1 cellular context compared by ENCODE assay signal in the genomic region with DNA sequence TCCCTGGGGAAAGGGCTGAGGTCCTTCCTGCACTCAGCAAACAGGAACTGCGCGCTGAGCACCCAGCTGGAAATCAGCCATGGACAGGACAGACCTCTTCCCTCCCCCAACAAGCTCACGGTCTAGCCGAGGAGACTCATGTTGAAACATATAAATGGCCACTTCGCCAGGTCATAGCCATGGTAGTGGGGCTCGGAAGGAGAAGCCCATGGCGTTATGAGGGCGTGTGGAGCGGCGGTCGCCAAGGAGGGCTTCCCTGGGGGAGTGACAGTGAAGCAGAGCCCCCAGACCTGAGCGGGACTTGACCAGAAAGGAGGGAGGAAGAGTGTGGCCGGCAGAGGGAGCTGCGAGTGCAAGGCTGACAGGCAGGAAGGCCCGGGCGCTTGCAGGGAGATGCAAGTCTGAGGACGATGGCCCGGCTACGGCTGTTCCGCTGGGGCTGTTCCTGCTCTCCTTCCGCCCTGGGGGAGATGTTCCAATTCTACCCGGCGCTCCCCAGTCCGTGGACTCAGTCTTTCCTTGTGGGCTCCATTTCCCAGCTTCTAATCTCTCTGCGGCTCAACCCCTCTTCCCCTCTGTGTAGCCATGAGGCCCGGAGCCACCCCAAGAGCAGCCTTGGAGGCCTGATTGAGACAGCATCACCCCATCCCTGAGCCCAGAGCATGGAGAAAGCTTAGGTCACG.
TF ChIP-seq lines count a peak whose summit lies in the region.

No MANE protein-coding gene starts in this region.

TF ChIP-seq in HepG2, 621 proteins besides CTCF, POLR2A, EP300 and RAD21 (continued from another document and continues in another):
- TF ChIP-seq KAT7 (CRISPR knock-in tag; IDR thresholded peaks at IDR 0.05; ENCODE audit: borderline replicate concordance) (no peak), ZSCAN21 (CRISPR knock-in tag; IDR thresholded peaks at IDR 0.05; ENCODE audit: borderline replicate concordance) (0 out of 2 replicates have a peak, but pooled peaks have one; percentile 58), SIX4 (CRISPR knock-in tag; IDR thresholded peaks at IDR 0.05) (no peak), ZC3H4 (CRISPR knock-in tag; IDR thresholded peaks at IDR 0.05; ENCODE audit: borderline replicate concordance) (no peak), HMG20A (CRISPR knock-in tag; IDR thresholded peaks at IDR 0.05; ENCODE audit: borderline replicate concordance) (no peak), ZNF451 (CRISPR knock-in tag; IDR thresholded peaks at IDR 0.05) (0 out of 2 replicates have a peak, but pooled peaks have one; percentile 33), ZNF230 (CRISPR knock-in tag; IDR thresholded peaks at IDR 0.05) (0 out of 2 replicates have a peak, but pooled peaks have one; percentile 27), GATA4 (IDR thresholded peaks at IDR 0.05; ENCODE audit: borderline replicate concordance, low read depth) (no peak), ZBTB42 (CRISPR knock-in tag; IDR thresholded peaks at IDR 0.05) (no peak), ZNF577 (CRISPR knock-in tag; IDR thresholded peaks at IDR 0.05; ENCODE audit: borderline replicate concordance, low read depth) (no peak), GPN1 (CRISPR knock-in tag; IDR thresholded peaks at IDR 0.05; ENCODE audit: borderline replicate concordance) (no peak), SRF (IDR thresholded peaks at IDR 0.05; ENCODE audit: low read depth, low read length) (no peak), RCOR2 (CRISPR knock-in tag; IDR thresholded peaks at IDR 0.05) (no peak), KDM2A (CRISPR knock-in tag; IDR thresholded peaks at IDR 0.05; ENCODE audit: borderline replicate concordance, low read depth) (peak; percentile 77), ZNF549 (CRISPR knock-in tag; IDR thresholded peaks at IDR 0.05) (no peak), ZNF256 (CRISPR knock-in tag; conservative IDR thresholded peaks at IDR 0.05) (0 out of 2 replicates have a peak, but pooled peaks have one; percentile 37), FOXP1 (IDR thresholded peaks at IDR 0.05) (no peak), FOXP1 (CRISPR knock-in tag; IDR thresholded peaks at IDR 0.05) (no peak), NFYB (CRISPR knock-in tag; IDR thresholded peaks at IDR 0.05) (no peak), ZMAT3 (CRISPR knock-in tag; conservative IDR thresholded peaks at IDR 0.05) (no peak), TOE1 (CRISPR knock-in tag; IDR thresholded peaks at IDR 0.05) (no peak), KDM3A (CRISPR knock-in tag; IDR thresholded peaks at IDR 0.05; ENCODE audit: low read depth) (0 out of 2 replicates have a peak, but pooled peaks have one; percentile 72), ARID2 (CRISPR knock-in tag; IDR thresholded peaks at IDR 0.05; ENCODE audit: borderline replicate concordance) (no peak), MEF2D (CRISPR knock-in tag; IDR thresholded peaks at IDR 0.05) (no peak), ZNF788 (CRISPR knock-in tag; IDR thresholded peaks at IDR 0.05; ENCODE audit: borderline replicate concordance) (peak; percentile 56; the same call in 1 of the 2 replicates), GTF3A (CRISPR knock-in tag; conservative IDR thresholded peaks at IDR 0.05) (no peak), ZNF224 (CRISPR knock-in tag; IDR thresholded peaks at IDR 0.05) (no peak), JUN (CRISPR knock-in tag; IDR thresholded peaks at IDR 0.05) (no peak)
- TF ChIP-seq, protein P1, sequence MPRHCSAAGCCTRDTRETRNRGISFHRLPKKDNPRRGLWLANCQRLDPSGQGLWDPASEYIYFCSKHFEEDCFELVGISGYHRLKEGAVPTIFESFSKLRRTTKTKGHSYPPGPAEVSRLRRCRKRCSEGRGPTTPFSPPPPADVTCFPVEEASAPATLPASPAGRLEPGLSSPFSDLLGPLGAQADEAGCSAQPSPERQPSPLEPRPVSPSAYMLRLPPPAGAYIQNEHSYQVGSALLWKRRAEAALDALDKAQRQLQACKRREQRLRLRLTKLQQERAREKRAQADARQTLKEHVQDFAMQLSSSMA (CRISPR knock-in tag; IDR thresholded peaks at IDR 0.05), result no peak
- TF ChIP-seq, protein P2, sequence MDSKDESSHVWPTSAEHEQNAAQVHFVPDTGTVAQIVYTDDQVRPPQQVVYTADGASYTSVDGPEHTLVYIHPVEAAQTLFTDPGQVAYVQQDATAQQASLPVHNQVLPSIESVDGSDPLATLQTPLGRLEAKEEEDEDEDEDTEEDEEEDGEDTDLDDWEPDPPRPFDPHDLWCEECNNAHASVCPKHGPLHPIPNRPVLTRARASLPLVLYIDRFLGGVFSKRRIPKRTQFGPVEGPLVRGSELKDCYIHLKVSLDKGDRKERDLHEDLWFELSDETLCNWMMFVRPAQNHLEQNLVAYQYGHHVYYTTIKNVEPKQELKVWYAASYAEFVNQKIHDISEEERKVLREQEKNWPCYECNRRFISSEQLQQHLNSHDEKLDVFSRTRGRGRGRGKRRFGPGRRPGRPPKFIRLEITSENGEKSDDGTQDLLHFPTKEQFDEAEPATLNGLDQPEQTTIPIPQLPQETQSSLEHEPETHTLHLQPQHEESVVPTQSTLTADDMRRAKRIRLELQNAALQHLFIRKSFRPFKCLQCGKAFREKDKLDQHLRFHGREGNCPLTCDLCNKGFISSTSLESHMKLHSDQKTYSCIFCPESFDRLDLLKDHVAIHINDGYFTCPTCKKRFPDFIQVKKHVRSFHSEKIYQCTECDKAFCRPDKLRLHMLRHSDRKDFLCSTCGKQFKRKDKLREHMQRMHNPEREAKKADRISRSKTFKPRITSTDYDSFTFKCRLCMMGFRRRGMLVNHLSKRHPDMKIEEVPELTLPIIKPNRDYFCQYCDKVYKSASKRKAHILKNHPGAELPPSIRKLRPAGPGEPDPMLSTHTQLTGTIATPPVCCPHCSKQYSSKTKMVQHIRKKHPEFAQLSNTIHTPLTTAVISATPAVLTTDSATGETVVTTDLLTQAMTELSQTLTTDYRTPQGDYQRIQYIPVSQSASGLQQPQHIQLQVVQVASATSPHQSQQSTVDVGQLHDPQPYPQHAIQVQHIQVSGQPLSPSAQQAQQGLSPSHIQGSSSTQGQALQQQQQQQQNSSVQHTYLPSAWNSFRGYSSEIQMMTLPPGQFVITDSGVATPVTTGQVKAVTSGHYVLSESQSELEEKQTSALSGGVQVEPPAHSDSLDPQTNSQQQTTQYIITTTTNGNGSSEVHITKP (CRISPR knock-in tag; IDR thresholded peaks at IDR 0.05; ENCODE audit: low read depth), result no peak
- TF ChIP-seq, protein P3, sequence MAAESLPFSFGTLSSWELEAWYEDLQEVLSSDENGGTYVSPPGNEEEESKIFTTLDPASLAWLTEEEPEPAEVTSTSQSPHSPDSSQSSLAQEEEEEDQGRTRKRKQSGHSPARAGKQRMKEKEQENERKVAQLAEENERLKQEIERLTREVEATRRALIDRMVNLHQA (CRISPR knock-in tag; IDR thresholded peaks at IDR 0.05), result no peak
- TF ChIP-seq, protein P4, sequence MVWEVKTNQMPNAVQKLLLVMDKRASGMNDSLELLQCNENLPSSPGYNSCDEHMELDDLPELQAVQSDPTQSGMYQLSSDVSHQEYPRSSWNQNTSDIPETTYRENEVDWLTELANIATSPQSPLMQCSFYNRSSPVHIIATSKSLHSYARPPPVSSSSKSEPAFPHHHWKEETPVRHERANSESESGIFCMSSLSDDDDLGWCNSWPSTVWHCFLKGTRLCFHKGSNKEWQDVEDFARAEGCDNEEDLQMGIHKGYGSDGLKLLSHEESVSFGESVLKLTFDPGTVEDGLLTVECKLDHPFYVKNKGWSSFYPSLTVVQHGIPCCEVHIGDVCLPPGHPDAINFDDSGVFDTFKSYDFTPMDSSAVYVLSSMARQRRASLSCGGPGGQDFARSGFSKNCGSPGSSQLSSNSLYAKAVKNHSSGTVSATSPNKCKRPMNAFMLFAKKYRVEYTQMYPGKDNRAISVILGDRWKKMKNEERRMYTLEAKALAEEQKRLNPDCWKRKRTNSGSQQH (CRISPR knock-in tag; IDR thresholded peaks at IDR 0.05; ENCODE audit: low read depth), result no peak
- TF ChIP-seq, protein P5, sequence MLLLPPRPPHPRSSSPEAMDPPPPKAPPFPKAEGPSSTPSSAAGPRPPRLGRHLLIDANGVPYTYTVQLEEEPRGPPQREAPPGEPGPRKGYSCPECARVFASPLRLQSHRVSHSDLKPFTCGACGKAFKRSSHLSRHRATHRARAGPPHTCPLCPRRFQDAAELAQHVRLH (CRISPR knock-in tag; IDR thresholded peaks at IDR 0.05; ENCODE audit: borderline replicate concordance, low read depth), result peak; percentile 69; the same call in 1 of the 2 replicates
- TF ChIP-seq, protein P6, sequence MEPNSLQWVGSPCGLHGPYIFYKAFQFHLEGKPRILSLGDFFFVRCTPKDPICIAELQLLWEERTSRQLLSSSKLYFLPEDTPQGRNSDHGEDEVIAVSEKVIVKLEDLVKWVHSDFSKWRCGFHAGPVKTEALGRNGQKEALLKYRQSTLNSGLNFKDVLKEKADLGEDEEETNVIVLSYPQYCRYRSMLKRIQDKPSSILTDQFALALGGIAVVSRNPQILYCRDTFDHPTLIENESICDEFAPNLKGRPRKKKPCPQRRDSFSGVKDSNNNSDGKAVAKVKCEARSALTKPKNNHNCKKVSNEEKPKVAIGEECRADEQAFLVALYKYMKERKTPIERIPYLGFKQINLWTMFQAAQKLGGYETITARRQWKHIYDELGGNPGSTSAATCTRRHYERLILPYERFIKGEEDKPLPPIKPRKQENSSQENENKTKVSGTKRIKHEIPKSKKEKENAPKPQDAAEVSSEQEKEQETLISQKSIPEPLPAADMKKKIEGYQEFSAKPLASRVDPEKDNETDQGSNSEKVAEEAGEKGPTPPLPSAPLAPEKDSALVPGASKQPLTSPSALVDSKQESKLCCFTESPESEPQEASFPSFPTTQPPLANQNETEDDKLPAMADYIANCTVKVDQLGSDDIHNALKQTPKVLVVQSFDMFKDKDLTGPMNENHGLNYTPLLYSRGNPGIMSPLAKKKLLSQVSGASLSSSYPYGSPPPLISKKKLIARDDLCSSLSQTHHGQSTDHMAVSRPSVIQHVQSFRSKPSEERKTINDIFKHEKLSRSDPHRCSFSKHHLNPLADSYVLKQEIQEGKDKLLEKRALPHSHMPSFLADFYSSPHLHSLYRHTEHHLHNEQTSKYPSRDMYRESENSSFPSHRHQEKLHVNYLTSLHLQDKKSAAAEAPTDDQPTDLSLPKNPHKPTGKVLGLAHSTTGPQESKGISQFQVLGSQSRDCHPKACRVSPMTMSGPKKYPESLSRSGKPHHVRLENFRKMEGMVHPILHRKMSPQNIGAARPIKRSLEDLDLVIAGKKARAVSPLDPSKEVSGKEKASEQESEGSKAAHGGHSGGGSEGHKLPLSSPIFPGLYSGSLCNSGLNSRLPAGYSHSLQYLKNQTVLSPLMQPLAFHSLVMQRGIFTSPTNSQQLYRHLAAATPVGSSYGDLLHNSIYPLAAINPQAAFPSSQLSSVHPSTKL (CRISPR knock-in tag; IDR thresholded peaks at IDR 0.05), result no peak
- TF ChIP-seq, protein P7, sequence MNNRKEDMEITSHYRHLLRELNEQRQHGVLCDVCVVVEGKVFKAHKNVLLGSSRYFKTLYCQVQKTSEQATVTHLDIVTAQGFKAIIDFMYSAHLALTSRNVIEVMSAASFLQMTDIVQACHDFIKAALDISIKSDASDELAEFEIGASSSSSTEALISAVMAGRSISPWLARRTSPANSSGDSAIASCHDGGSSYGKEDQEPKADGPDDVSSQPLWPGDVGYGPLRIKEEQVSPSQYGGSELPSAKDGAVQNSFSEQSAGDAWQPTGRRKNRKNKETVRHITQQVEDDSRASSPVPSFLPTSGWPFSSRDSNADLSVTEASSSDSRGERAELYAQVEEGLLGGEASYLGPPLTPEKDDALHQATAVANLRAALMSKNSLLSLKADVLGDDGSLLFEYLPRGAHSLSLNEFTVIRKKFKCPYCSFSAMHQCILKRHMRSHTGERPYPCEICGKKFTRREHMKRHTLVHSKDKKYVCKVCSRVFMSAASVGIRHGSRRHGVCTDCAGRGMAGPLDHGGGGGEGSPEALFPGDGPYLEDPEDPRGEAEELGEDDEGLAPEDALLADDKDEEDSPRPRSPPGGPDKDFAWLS (CRISPR knock-in tag; IDR thresholded peaks at IDR 0.05; ENCODE audit: borderline replicate concordance), result no peak
- TF ChIP-seq, protein P8, sequence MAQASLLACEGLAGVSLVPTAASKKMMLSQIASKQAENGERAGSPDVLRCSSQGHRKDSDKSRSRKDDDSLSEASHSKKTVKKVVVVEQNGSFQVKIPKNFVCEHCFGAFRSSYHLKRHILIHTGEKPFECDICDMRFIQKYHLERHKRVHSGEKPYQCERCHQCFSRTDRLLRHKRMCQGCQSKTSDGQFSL (CRISPR knock-in tag; IDR thresholded peaks at IDR 0.05), result no peak
- TF ChIP-seq, protein P9, sequence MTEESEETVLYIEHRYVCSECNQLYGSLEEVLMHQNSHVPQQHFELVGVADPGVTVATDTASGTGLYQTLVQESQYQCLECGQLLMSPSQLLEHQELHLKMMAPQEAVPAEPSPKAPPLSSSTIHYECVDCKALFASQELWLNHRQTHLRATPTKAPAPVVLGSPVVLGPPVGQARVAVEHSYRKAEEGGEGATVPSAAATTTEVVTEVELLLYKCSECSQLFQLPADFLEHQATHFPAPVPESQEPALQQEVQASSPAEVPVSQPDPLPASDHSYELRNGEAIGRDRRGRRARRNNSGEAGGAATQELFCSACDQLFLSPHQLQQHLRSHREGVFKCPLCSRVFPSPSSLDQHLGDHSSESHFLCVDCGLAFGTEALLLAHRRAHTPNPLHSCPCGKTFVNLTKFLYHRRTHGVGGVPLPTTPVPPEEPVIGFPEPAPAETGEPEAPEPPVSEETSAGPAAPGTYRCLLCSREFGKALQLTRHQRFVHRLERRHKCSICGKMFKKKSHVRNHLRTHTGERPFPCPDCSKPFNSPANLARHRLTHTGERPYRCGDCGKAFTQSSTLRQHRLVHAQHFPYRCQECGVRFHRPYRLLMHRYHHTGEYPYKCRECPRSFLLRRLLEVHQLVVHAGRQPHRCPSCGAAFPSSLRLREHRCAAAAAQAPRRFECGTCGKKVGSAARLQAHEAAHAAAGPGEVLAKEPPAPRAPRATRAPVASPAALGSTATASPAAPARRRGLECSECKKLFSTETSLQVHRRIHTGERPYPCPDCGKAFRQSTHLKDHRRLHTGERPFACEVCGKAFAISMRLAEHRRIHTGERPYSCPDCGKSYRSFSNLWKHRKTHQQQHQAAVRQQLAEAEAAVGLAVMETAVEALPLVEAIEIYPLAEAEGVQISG (CRISPR knock-in tag; IDR thresholded peaks at IDR 0.05), result peak; percentile 39; the same call in 1 of the 2 replicates
- TF ChIP-seq, protein P10, sequence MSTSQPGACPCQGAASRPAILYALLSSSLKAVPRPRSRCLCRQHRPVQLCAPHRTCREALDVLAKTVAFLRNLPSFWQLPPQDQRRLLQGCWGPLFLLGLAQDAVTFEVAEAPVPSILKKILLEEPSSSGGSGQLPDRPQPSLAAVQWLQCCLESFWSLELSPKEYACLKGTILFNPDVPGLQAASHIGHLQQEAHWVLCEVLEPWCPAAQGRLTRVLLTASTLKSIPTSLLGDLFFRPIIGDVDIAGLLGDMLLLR (CRISPR knock-in tag; IDR thresholded peaks at IDR 0.05), result no peak
- TF ChIP-seq, protein P11, sequence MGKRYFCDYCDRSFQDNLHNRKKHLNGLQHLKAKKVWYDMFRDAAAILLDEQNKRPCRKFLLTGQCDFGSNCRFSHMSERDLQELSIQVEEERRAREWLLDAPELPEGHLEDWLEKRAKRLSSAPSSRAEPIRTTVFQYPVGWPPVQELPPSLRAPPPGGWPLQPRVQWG (CRISPR knock-in tag; IDR thresholded peaks at IDR 0.05; ENCODE audit: borderline replicate concordance, low read depth), result no peak
- TF ChIP-seq, protein P12, sequence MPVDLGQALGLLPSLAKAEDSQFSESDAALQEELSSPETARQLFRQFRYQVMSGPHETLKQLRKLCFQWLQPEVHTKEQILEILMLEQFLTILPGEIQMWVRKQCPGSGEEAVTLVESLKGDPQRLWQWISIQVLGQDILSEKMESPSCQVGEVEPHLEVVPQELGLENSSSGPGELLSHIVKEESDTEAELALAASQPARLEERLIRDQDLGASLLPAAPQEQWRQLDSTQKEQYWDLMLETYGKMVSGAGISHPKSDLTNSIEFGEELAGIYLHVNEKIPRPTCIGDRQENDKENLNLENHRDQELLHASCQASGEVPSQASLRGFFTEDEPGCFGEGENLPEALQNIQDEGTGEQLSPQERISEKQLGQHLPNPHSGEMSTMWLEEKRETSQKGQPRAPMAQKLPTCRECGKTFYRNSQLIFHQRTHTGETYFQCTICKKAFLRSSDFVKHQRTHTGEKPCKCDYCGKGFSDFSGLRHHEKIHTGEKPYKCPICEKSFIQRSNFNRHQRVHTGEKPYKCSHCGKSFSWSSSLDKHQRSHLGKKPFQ (CRISPR knock-in tag; IDR thresholded peaks at IDR 0.05; ENCODE audit: insufficient replicate concordance), result no peak
